In genomic region chr10:24493168-24493567, GRCh38 we compare ENCODE assay signal across 14 cellular contexts.
DNase-seq lines count a peak whose midpoint lies in the region; ATAC-seq and TF ChIP-seq lines count a peak whose summit lies in the region.
"Had no signal": no experiment of that assay in that cellular context is flagged by ENCODE, and none has a peak within 500 bp of the region (broad histone marks: within the 10 kb centered on the region; RNA-seq: fewer than 3 reads in every experiment).

No MANE protein-coding gene starts in this region.

- DNase-seq in dermis microvascular lymphatic vessel endothelial cell (ENCODE audit: low read depth in 2 of 2): peak; percentile 47 to 93
- no peak for DNase-seq in KBM-7
- DNase-seq in NCI-H1930 (lab: John Stamatoyannopoulos, UW): no peak
- DNase-seq: CD8-positive, alpha-beta memory T cell; DMS53; GF-D8; GM23248 had no signal

- TF ChIP-seq CTCF in C4-2B (conservative IDR thresholded peaks at IDR 0.05) (no peak), VCaP (conservative IDR thresholded peaks at IDR 0.05) (no peak)

- H3K36me3 ChIP-seq in mucosa of rectum (ENCODE audit: control insufficient read depth in 2 of 2, insufficient read depth in 2 of 2, low read length in 2 of 2): peaks cover 17 to 29% of the 10 kb centered on the region in 2 donors

- no peaks in the 10 kb centered on the region for H3K9me3 ChIP-seq in mucosa of rectum (ENCODE audit: control insufficient read depth in 2 of 2, low read length in 2 of 2)

- in situ Hi-C loops in KBM-7 (cut with MboI; ENCODE audit: low pct_unique_long_range_greater_than_20kb, low sequenced_read_pairs): no loop called here

- no peaks in the 10 kb centered on the region for H3K27me3 ChIP-seq in mucosa of rectum (ENCODE audit: control insufficient read depth in 2 of 2, insufficient read depth in 2 of 2, low read length in 2 of 2)

- peaks cover 12 to 33% of the 10 kb centered on the region in 2 donors for H3K4me1 ChIP-seq in mucosa of rectum (ENCODE audit: control insufficient read depth in 2 of 2, insufficient read depth in 2 of 2, low read length in 2 of 2)

- peak overlapping the region; percentile 88; the same call in 1 of the 2 replicates for H3K27ac ChIP-seq in C4-2B
- peak overlapping the region; percentile 95 for H3K27ac ChIP-seq in VCaP
- H3K27ac ChIP-seq in mucosa of rectum (ENCODE audit: low read depth in 2 of 2, low read length in 2 of 2): peak overlapping the region; percentile 81 to 92
- H3K27ac ChIP-seq: 22Rv1, GM23248 had no signal

- no peak overlapping the region for H3K4me3 ChIP-seq in mucosa of rectum (ENCODE audit: low read length in 2 of 2)
- H3K4me3 ChIP-seq: GM23248 had no signal

- no peak for ATAC-seq in GM18498 (IDR thresholded peaks at IDR 0.05; ENCODE audit: unreplicated experiment)
- ATAC-seq in GM21423 (IDR thresholded peaks at IDR 0.05; ENCODE audit: unreplicated experiment): no peak
- ATAC-seq: HCT116 had no signal

- H3K9ac ChIP-seq in mucosa of rectum (ENCODE audit: low read depth in 1 of 2, low read length in 2 of 2): no peak overlapping the region
- H3K9ac ChIP-seq: GM23248 had no signal

Comparison
In these comparisons a context has a peak if more than half of its experiments do, and no peak if none do; other contexts are left out.
1. DNase-seq: peak in dermis microvascular lymphatic vessel endothelial cell (2 of 2); none in KBM-7 (single experiment) and NCI-H1930 (0 of 2).
2. Peak in every context shown above with its lines, with median percentiles within 50 percentile points of each other: H3K27ac ChIP-seq.